ENCODE assay signal across 9 cellular contexts in the genomic region with DNA sequence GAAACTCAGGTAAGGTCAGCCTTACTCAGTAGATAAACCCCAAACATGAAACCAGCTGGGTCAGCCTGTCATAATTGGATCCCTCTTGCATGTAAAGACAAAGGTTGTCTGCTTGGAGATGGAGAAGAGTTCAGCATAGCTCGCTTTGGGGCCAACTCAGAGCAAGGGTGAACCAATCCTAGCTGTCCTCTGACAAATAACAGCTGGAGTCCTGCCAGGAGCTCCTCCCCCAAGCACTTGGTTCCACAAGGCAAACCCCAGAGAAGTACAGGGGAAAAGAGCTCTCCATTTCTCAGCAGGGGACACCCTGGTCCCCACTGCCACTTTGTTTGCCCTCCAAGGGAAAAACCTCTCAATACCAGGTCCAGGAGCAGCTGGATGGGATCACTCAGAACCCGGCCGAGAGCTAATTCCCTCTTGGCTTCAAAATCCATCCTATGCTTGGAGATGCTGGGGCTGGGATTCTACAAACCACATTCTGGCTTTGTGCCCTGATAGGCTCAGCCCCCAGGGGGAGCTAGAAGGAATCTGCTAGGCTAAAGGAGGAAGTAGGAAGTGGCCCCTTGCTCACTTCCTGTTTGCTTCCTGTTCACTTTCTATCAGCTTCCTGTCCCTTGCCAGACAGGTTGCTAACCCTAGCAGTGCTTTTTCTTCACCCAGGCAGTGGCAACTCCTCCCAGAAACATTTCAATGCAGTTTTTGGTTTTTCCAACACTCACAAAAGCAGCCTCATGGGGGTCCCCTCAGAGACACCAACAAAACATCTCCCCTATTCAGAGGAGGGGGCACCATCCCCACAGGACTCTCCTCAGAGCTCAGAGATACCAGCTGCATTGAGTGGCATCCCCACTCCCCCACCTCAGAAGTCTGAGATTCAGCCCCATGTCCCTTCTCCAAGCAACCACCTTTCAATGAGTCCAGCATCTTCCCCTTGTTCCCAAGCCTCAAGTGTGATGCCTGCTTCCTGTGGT. TPM values are rescaled to one million over a fixed set of nuclear protein-coding genes. Genes with fewer than 3 reads are reported as not detected.
DNase-seq lines count a peak whose midpoint lies in the region; ATAC-seq and TF ChIP-seq lines count a peak whose summit lies in the region.
"Had no signal": no experiment of that assay in that cellular context is flagged by ENCODE, and none has a peak within 500 bp of the region (broad histone marks: within the 10 kb centered on the region; RNA-seq: fewer than 3 reads in every experiment).

No MANE protein-coding gene starts in this region.

- no peaks in the 10 kb centered on the region for H3K4me1 ChIP-seq in foreskin keratinocyte

- CTCF ChIA-PET in activated CD8-positive, alpha-beta T cell treated with anti-CD3 and anti-CD28 coated beads, Interleukin-2, amount 10 ng/mL, durations not matched to agents 7 days and 5 days (lab: Charles Lee), result interaction anchor here (0.7 to 3.5 kb wide), 10 partner anchors 8 to 179 kb away, joined by 3 to 20 read pairs (median 4); no protein-coding TSS in a partner anchor

- DNase-seq in DMS 273 (lab: John Stamatoyannopoulos, UW; ENCODE audit: unreplicated experiment), result peak; percentile 66
- no peak for DNase-seq in DMS 273 treated with DMSO at 0.1 percent for 48 hours (lab: John Stamatoyannopoulos, UW)
- peak; percentile 88 for DNase-seq in NCI-H1092 (lab: John Stamatoyannopoulos, UW)
- peak; percentile 64 for DNase-seq in activated CD8-positive, alpha-beta T cell treated with anti-CD3 and anti-CD28 coated beads, Interleukin-2, amount 10 ng/mL, durations not matched to agents 7 days and 5 days
- peak in 1 of 2 donors; percentile 17 for DNase-seq in foreskin keratinocyte
- peak in 46 of 56 donors; percentile 17 to 80 (median 50) for DNase-seq in nucleus accumbens (lab: John Stamatoyannopoulos, UW)

- H3K9me3 Mint-ChIP-seq in activated CD8-positive, alpha-beta T cell treated with anti-CD3 and anti-CD28 coated beads, Interleukin-2, amount 10 ng/mL, durations not matched to agents 7 days and 5 days (ENCODE audit: insufficient read depth), result peaks cover 5% of the 10 kb centered on the region

- peaks cover 38% of the 10 kb centered on the region for H3K36me3 Mint-ChIP-seq in activated CD8-positive, alpha-beta T cell treated with anti-CD3 and anti-CD28 coated beads, Interleukin-2, amount 10 ng/mL, durations not matched to agents 7 days and 5 days (ENCODE audit: low read depth)

- peaks cover 18% of the 10 kb centered on the region for H3K4me1 Mint-ChIP-seq in activated CD8-positive, alpha-beta T cell treated with anti-CD3 and anti-CD28 coated beads, Interleukin-2, amount 10 ng/mL, durations not matched to agents 7 days and 5 days (ENCODE audit: low read depth)

- peak; percentile 45 for TF ChIP-seq CTCF in foreskin keratinocyte (conservative IDR thresholded peaks at IDR 0.05)

- H3K4me3 Mint-ChIP-seq in activated CD8-positive, alpha-beta T cell treated with anti-CD3 and anti-CD28 coated beads, Interleukin-2, amount 10 ng/mL, durations not matched to agents 7 days and 5 days, result no peak overlapping the region

- H3K27me3 Mint-ChIP-seq in activated CD8-positive, alpha-beta T cell treated with anti-CD3 and anti-CD28 coated beads, Interleukin-2, amount 10 ng/mL, durations not matched to agents 7 days and 5 days (ENCODE audit: low read depth), result no peaks in the 10 kb centered on the region

- peak; percentile 51 for ATAC-seq in activated CD8-positive, alpha-beta T cell treated with anti-CD3 and anti-CD28 coated beads, Interleukin-2, amount 10 ng/mL, durations not matched to agents 7 days and 5 days
- no peak for ATAC-seq in foreskin keratinocyte
- no peak for ATAC-seq in HG03196 (IDR thresholded peaks at IDR 0.05; ENCODE audit: unreplicated experiment)
- ATAC-seq in GM21390 (IDR thresholded peaks at IDR 0.05; ENCODE audit: unreplicated experiment), result no peak

- peak overlapping the region; percentile 84 for H3K27ac Mint-ChIP-seq in activated CD8-positive, alpha-beta T cell treated with anti-CD3 and anti-CD28 coated beads, Interleukin-2, amount 10 ng/mL, durations not matched to agents 7 days and 5 days

- POLR2A ChIA-PET in activated CD8-positive, alpha-beta T cell treated with anti-CD3 and anti-CD28 coated beads, Interleukin-2, amount 10 ng/mL, durations not matched to agents 7 days and 5 days (lab: Charles Lee), result interaction anchor here (1.2 kb wide), 1 partner anchor 10 kb away, joined by 3 read pairs; no protein-coding TSS in a partner anchor

- no peaks in the 10 kb centered on the region for H3K27me3 ChIP-seq in foreskin keratinocyte

- H3K27ac ChIP-seq in foreskin keratinocyte, result no peak overlapping the region
- H3K27ac ChIP-seq: 22Rv1 had no signal

RNA-seq across cellular contexts. Expression of gene CDRT4, which starts 30.7 kb away (rescaled TPM):
- 1 to 10 TPM; 6.1 to 6.2 TPM for total RNA-seq in activated CD8-positive, alpha-beta T cell treated with anti-CD3 and anti-CD28 coated beads, Interleukin-2, amount 10 ng/mL, durations not matched to agents 7 days and 5 days
- 0.24 and 0.71 TPM in 2 replicates for total RNA-seq in foreskin keratinocyte
- polyA plus RNA-seq in foreskin keratinocyte, result 1.4 and 3.5 TPM in 2 replicates
